In the genomic region with DNA sequence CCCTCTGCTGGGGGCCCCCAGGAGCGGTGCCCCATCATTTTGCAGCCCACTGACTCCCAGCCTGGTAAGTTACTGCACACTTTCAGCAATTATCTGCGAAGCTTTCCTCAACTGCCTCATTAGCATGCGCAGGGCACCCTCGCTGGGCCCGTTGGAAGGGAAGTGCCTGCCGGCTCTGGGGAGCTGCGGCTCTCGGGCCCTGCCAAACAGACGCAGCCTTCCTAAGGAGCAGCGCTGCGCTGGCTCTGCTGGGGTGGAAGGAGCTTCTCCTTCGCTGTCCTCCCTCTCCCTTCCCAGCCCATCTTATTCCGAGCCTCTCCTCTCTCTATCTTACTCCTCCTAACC, we compare ENCODE assay signal across 8 cellular contexts.
DNase-seq lines count a peak whose midpoint lies in the region; ATAC-seq, FAIRE-seq and TF ChIP-seq lines count a peak whose summit lies in the region.

No MANE protein-coding gene starts in this region.

- H3K4me2 ChIP-seq in trophoblast cell (ENCODE audit: low read length) = peak overlapping the region; percentile 42
- no peak overlapping the region for H3K4me2 ChIP-seq in SK-N-SH

- 3 to 5% methylated on average over 13 of the region's 13 CpGs for WGBS in heart right ventricle, 2 donors
- 100% methylated on average over 1 of the region's 13 CpGs for WGBS in trophoblast cell (ENCODE audit: extremely low coverage, insufficient coverage, insufficient read length)
- 96% methylated on average over 10 of the region's 13 CpGs for WGBS in SK-N-SH (ENCODE audit: low lambda C conversion rate)

- no peak overlapping the region for H3K4me3 Mint-ChIP-seq in activated CD8-positive, alpha-beta T cell treated with anti-CD3 and anti-CD28 coated beads, Interleukin-2, amount 10 ng/mL, durations not matched to agents 7 days and 5 days

- H3K27ac Mint-ChIP-seq in activated CD8-positive, alpha-beta T cell treated with anti-CD3 and anti-CD28 coated beads, Interleukin-2, amount 10 ng/mL, durations not matched to agents 7 days and 5 days = no peak overlapping the region

- no peaks in the 10 kb centered on the region for H4K20me1 ChIP-seq in SK-N-SH (ENCODE audit: insufficient read depth)

- no peaks in the 10 kb centered on the region for H3K79me1 ChIP-seq in trophoblast cell (ENCODE audit: low read length)

- TF ChIP-seq RAD21 in SK-N-SH (IDR thresholded peaks at IDR 0.05; ENCODE audit: low read length) = no peak

- peaks cover 41% of the 10 kb centered on the region for H3K27me3 Mint-ChIP-seq in activated CD8-positive, alpha-beta T cell treated with anti-CD3 and anti-CD28 coated beads, Interleukin-2, amount 10 ng/mL, durations not matched to agents 7 days and 5 days (ENCODE audit: low read depth)

- TF ChIP-seq EP300 in SK-N-SH (IDR thresholded peaks at IDR 0.05; ENCODE audit: borderline replicate concordance in 1 of 2, low read depth in 1 of 2, low read length in 1 of 2) = no peak

- H3K23ac ChIP-seq in trophoblast cell (ENCODE audit: low read length) = no peak overlapping the region

- no peak overlapping the region for H2BK120ac ChIP-seq in trophoblast cell (ENCODE audit: insufficient read depth, low read length, poor library complexity)

- DNase-seq in GM12891 (ENCODE audit: insufficient read length, low spot score) = peak; percentile 16
- DNase-seq in activated CD8-positive, alpha-beta T cell treated with anti-CD3 and anti-CD28 coated beads, Interleukin-2, amount 10 ng/mL, durations not matched to agents 7 days and 5 days = no peak
- DNase-seq in heart right ventricle = peak in 1 of 2 donors; percentile 32
- peak in 1 of 2 donors; percentile 10 for DNase-seq in trophoblast cell
- DNase-seq in SJCRH30 = no peak
- no peak for DNase-seq in SK-N-SH
- DNase-seq in NCI-H2081 treated with DMSO at 0.1 percent for 48 hours (lab: John Stamatoyannopoulos, UW) = no peak

- no peak for TF ChIP-seq CTCF in heart right ventricle (IDR thresholded peaks at IDR 0.05)
- TF ChIP-seq CTCF in SK-N-SH (IDR thresholded peaks at IDR 0.05) = no peak

- peak; percentile 36 for ATAC-seq in activated CD8-positive, alpha-beta T cell treated with anti-CD3 and anti-CD28 coated beads, Interleukin-2, amount 10 ng/mL, durations not matched to agents 7 days and 5 days
- ATAC-seq in heart right ventricle (peak in 7 of 8 donors; percentile 47 to 78 (median 57)), GM21723 (IDR thresholded peaks at IDR 0.05; ENCODE audit: unreplicated experiment) (no peak)

- no peak overlapping the region for H4K8ac ChIP-seq in trophoblast cell (ENCODE audit: low read depth, low read length)

- H2AFZ ChIP-seq in trophoblast cell (ENCODE audit: insufficient read depth, low read length, poor library complexity) (no peak overlapping the region), SK-N-SH (ENCODE audit: low read depth) (no peak overlapping the region)

- intact Hi-C loops in heart right ventricle (cut with DNase I) = loop anchor here in 1 of 10 donors (5.0 kb wide), 1 partner anchor 52 kb away; no protein-coding TSS in a partner anchor

- H3F3A ChIP-seq in SK-N-SH (replicated peaks; ENCODE audit: insufficient read depth) = no peaks in the 10 kb centered on the region

- peak; percentile 26 for FAIRE-seq in GM12891 (lab: Jason Lieb, UNC)

- H3K4ac ChIP-seq in trophoblast cell (ENCODE audit: low read depth, low read length) = no peak overlapping the region

- POLR2A ChIA-PET in activated CD8-positive, alpha-beta T cell treated with anti-CD3 and anti-CD28 coated beads, Interleukin-2, amount 10 ng/mL, durations not matched to agents 7 days and 5 days (lab: Charles Lee) = no interaction called here
- POLR2A ChIA-PET in SK-N-SH (lab: Yijun Ruan, JAX) = no interaction called here

- H3K14ac ChIP-seq in trophoblast cell (ENCODE audit: low read length) = no peak overlapping the region

- CTCF ChIA-PET in activated CD8-positive, alpha-beta T cell treated with anti-CD3 and anti-CD28 coated beads, Interleukin-2, amount 10 ng/mL, durations not matched to agents 7 days and 5 days (lab: Charles Lee) = no interaction called here
- CTCF ChIA-PET in SK-N-SH (lab: Yijun Ruan, JAX) = interaction anchor here (0.6 kb wide), 2 partner anchors 18 to 882 kb away, joined by 3 read pairs; no protein-coding TSS in a partner anchor

- H3K4me1 Mint-ChIP-seq in activated CD8-positive, alpha-beta T cell treated with anti-CD3 and anti-CD28 coated beads, Interleukin-2, amount 10 ng/mL, durations not matched to agents 7 days and 5 days (ENCODE audit: low read depth) = peaks cover 6% of the 10 kb centered on the region

- H3K79me2 ChIP-seq in trophoblast cell (ENCODE audit: control insufficient read depth, insufficient read depth, low read length, poor library complexity) (no peaks in the 10 kb centered on the region), SK-N-SH (ENCODE audit: insufficient read depth) (no peaks in the 10 kb centered on the region)

- H3K9me3 ChIP-seq in heart right ventricle = no peaks in the 10 kb centered on the region
- H3K9me3 ChIP-seq in trophoblast cell (ENCODE audit: insufficient read depth, low read depth, low read length) = no peaks in the 10 kb centered on the region
- no peaks in the 10 kb centered on the region for H3K9me3 ChIP-seq in SJCRH30 (replicated peaks)
- H3K9me3 ChIP-seq in SK-N-SH = no peaks in the 10 kb centered on the region

- H3K9me3 Mint-ChIP-seq in activated CD8-positive, alpha-beta T cell treated with anti-CD3 and anti-CD28 coated beads, Interleukin-2, amount 10 ng/mL, durations not matched to agents 7 days and 5 days (ENCODE audit: insufficient read depth) = no peaks in the 10 kb centered on the region

- H3K27ac ChIP-seq in heart right ventricle (no peak overlapping the region), trophoblast cell (ENCODE audit: low read depth, low read length) (no peak overlapping the region), SJCRH30 (no peak overlapping the region), SK-N-SH (ENCODE audit: low read depth in 2 of 2, low read length in 1 of 2) (no peak overlapping the region)

- no peaks in the 10 kb centered on the region for H3K36me3 ChIP-seq in heart right ventricle
- H3K36me3 ChIP-seq in trophoblast cell (ENCODE audit: control insufficient read depth in 1 of 2, insufficient read depth in 2 of 2, low read length in 2 of 2) = no peaks in the 10 kb centered on the region
- no peaks in the 10 kb centered on the region for H3K36me3 ChIP-seq in SJCRH30
- no peaks in the 10 kb centered on the region for H3K36me3 ChIP-seq in SK-N-SH (replicated peaks in 1 of 2; ENCODE audit: control insufficient read depth in 1 of 2, insufficient read depth in 2 of 2, low read length in 1 of 2)

- H3K27me3 ChIP-seq in heart right ventricle (peaks cover 0 to 43% (median 23%) of the 10 kb centered on the region in 7 donors), trophoblast cell (ENCODE audit: insufficient read depth, low read length) (peaks cover 12% of the 10 kb centered on the region), SJCRH30 (no peaks in the 10 kb centered on the region), SK-N-SH (ENCODE audit: insufficient read depth) (no peaks in the 10 kb centered on the region)

- H3K4me1 ChIP-seq in heart right ventricle (peaks cover 0 to 14% (median 9%) of the 10 kb centered on the region in 9 donors), trophoblast cell (ENCODE audit: control insufficient read depth in 1 of 2, insufficient read depth in 2 of 2, low read length in 2 of 2) (peaks cover 2% of the 10 kb centered on the region in 2 experiments), SJCRH30 (no peaks in the 10 kb centered on the region), SK-N-SH (ENCODE audit: control insufficient read depth in 1 of 2, insufficient read depth in 2 of 2, low read depth in 1 of 2, low read length in 1 of 2) (no peaks in the 10 kb centered on the region; a peak in 1 of 4 replicates)

- no peak overlapping the region for H3K18ac ChIP-seq in trophoblast cell (ENCODE audit: low read length)

- H3K4me3 ChIP-seq in heart right ventricle = peak overlapping the region in 9 of 10 donors; percentile 15 to 47 (median 40)
- no peak overlapping the region for H3K4me3 ChIP-seq in trophoblast cell (ENCODE audit: low read depth, low read length)
- H3K4me3 ChIP-seq in SJCRH30 = no peak overlapping the region
- no peak overlapping the region for H3K4me3 ChIP-seq in SK-N-SH (ENCODE audit: low read depth in 2 of 2, low read length in 1 of 2)

- no peak overlapping the region for H2BK5ac ChIP-seq in trophoblast cell (ENCODE audit: low read depth, low read length, poor library complexity)

- no peaks in the 10 kb centered on the region for H3K36me3 Mint-ChIP-seq in activated CD8-positive, alpha-beta T cell treated with anti-CD3 and anti-CD28 coated beads, Interleukin-2, amount 10 ng/mL, durations not matched to agents 7 days and 5 days (ENCODE audit: low read depth)

- H2AK5ac ChIP-seq in trophoblast cell (ENCODE audit: low read length) = no peak overlapping the region

- H4K12ac ChIP-seq in trophoblast cell (ENCODE audit: low read depth, low read length) = no peak overlapping the region

- TF ChIP-seq POLR2A in GM12891 (IDR thresholded peaks at IDR 0.05; ENCODE audit: low read depth, low read length) = no peak

- H2BK12ac ChIP-seq in trophoblast cell (ENCODE audit: low read length) = no peak overlapping the region

- no peaks in the 10 kb centered on the region for H3K9me2 ChIP-seq in SK-N-SH

- H3K9ac ChIP-seq in trophoblast cell (ENCODE audit: low read length) (no peak overlapping the region), SK-N-SH (no peak overlapping the region)

- H4K91ac ChIP-seq in trophoblast cell (ENCODE audit: low read depth, low read length) = no peak overlapping the region

TF ChIP-seq in GM12891, 5 proteins besides CTCF, POLR2A, EP300 and RAD21:
- TF ChIP-seq PAX5 (IDR thresholded peaks at IDR 0.05; ENCODE audit: insufficient read depth, low read length, severe bottlenecking) = no peak
TF ChIP-seq in GM12891: peak in this region for 0.

TF ChIP-seq in SK-N-SH, 30 proteins besides CTCF, POLR2A, EP300 and RAD21 (continues in another document):
- TF ChIP-seq TEAD4 (IDR thresholded peaks at IDR 0.05; ENCODE audit: borderline replicate concordance, insufficient read depth) (no peak), GATA2 (CRISPR knock-in tag; IDR thresholded peaks at IDR 0.05) (no peak), RCOR1 (IDR thresholded peaks at IDR 0.05; ENCODE audit: low read length) (no peak)

Comparison
In these comparisons a context has a peak if more than half of its experiments do, and no peak if none do; other contexts are left out.
1. H3K4me3 ChIP-seq: peak in heart right ventricle (9 of 10); none in trophoblast cell (single experiment), SJCRH30 (single experiment) and SK-N-SH (0 of 2).